10 cellular contexts compared by ENCODE assay signal in genomic region chr14:77653473-77653872, GRCh38. TPM values are rescaled to one million over a fixed set of nuclear protein-coding genes. Genes with fewer than 3 reads are reported as not detected.
DNase-seq lines count a peak whose midpoint lies in the region; ATAC-seq, FAIRE-seq and TF ChIP-seq lines count a peak whose summit lies in the region.
"Had no signal": no experiment of that assay in that cellular context is flagged by ENCODE, and none has a peak within 500 bp of the region (broad histone marks: within the 10 kb centered on the region; RNA-seq: fewer than 3 reads in every experiment).

No MANE protein-coding gene starts in this region.

- no peaks in the 10 kb centered on the region for H3K36me3 ChIP-seq in PC-9 (ENCODE audit: low read depth)

- ATAC-seq in A549 (peak; percentile 67 to 72; a peak in 5 of 6 replicates), GM19452 (IDR thresholded peaks at IDR 0.05; ENCODE audit: unreplicated experiment) (no peak), HG03432 (IDR thresholded peaks at IDR 0.05; ENCODE audit: unreplicated experiment) (no peak)

- no peaks in the 10 kb centered on the region; the same call in 1 of the 2 replicates for H3F3A ChIP-seq in PC-9 (ENCODE audit: insufficient read depth, low read depth)

- TF ChIP-seq EP300 in A549 (IDR thresholded peaks at IDR 0.05): no peak

- H3K9me3 Mint-ChIP-seq in activated naive CD4-positive, alpha-beta T cell treated with anti-CD3 and anti-CD28 coated beads for 36 hours: no peaks in the 10 kb centered on the region
- H3K9me3 Mint-ChIP-seq: activated B cell treated with CpG ODN at 0.5 μM for 24 hours had no signal

- H3K4me1 ChIP-seq in A549: no peaks in the 10 kb centered on the region
- H3K4me1 ChIP-seq in PC-9 (replicated peaks; ENCODE audit: insufficient read depth): no peaks in the 10 kb centered on the region

- no peaks in the 10 kb centered on the region for H3K27me3 ChIP-seq in PC-9 (ENCODE audit: insufficient read depth, low read depth)

- H3K36me3 Mint-ChIP-seq in activated naive CD4-positive, alpha-beta T cell treated with anti-CD3 and anti-CD28 coated beads for 36 hours (ENCODE audit: low read depth): no peaks in the 10 kb centered on the region

- no peak for TF ChIP-seq POLR2A in A549 (IDR thresholded peaks at IDR 0.05; ENCODE audit: low read length)

- no peaks in the 10 kb centered on the region for H3K79me2 ChIP-seq in PC-9 (ENCODE audit: low read depth)

- H3K4me3 ChIP-seq in A549 (no peak overlapping the region), PC-9 (no peak overlapping the region), epithelial cell of proximal tubule (ENCODE audit: low read depth, low read length) (no peak overlapping the region)

- no peak overlapping the region for H3K4me2 ChIP-seq in A549
- H3K4me2 ChIP-seq in PC-9: no peak overlapping the region

- no peak overlapping the region for H3K27ac ChIP-seq in A549
- no peak overlapping the region for H3K27ac ChIP-seq in PC-9

- H3K9me3 ChIP-seq in A549 (no peaks in the 10 kb centered on the region), PC-9 (ENCODE audit: insufficient read depth, low read depth) (no peaks in the 10 kb centered on the region)

- no peaks in the 10 kb centered on the region for H3K9me2 ChIP-seq in PC-9 (ENCODE audit: insufficient read depth)

- intact Hi-C loops in PC-9 (cut with micrococcal nuclease; ENCODE audit: unreplicated experiment): loop anchor here (10.0 kb wide), 2 partner anchors 311 to 371 kb away; no protein-coding TSS in a partner anchor
- intact Hi-C loops in activated naive CD4-positive, alpha-beta T cell treated with anti-CD3 and anti-CD28 coated beads for 36 hours (cut with micrococcal nuclease): no loop called here

- H3K4me1 Mint-ChIP-seq in activated naive CD4-positive, alpha-beta T cell treated with anti-CD3 and anti-CD28 coated beads for 36 hours (ENCODE audit: low read depth): no peaks in the 10 kb centered on the region

- TF ChIP-seq RAD21 in A549 (conservative IDR thresholded peaks at IDR 0.05 in 1 of 2, IDR thresholded peaks at IDR 0.05 in 1 of 2): no peak

- no peaks in the 10 kb centered on the region for H4K20me1 ChIP-seq in PC-9 (ENCODE audit: insufficient read depth)

- CTCF ChIA-PET in A549 (lab: Yijun Ruan, JAX): interaction anchor here (0.6 to 2.8 kb wide), 6 partner anchors 15 to 107 kb away, joined by 3 to 15 read pairs (median 3); no protein-coding TSS in a partner anchor
- CTCF ChIA-PET in PC-9 (lab: Charles Lee): no interaction called here
- CTCF ChIA-PET in activated naive CD4-positive, alpha-beta T cell treated with anti-CD3 and anti-CD28 coated beads for 36 hours (lab: Charles Lee): interaction anchor here (0.6 to 1.2 kb wide), 2 partner anchors 56 to 434 kb away, joined by 3 to 5 read pairs; no protein-coding TSS in a partner anchor

- WGBS in A549 (ENCODE audit: missing lambda C conversion rate): 49% methylated on average over 5 of the region's 5 CpGs

- no peak for TF ChIP-seq CTCF in A549 (IDR thresholded peaks at IDR 0.05)
- TF ChIP-seq CTCF in GM12874 (IDR thresholded peaks at IDR 0.05; ENCODE audit: insufficient read depth, low read depth, low read length): peak; percentile 35; the same call in 1 of the 2 replicates
- TF ChIP-seq CTCF in PC-9 (conservative IDR thresholded peaks at IDR 0.05): peak; percentile 22; the same call in 1 of the 2 replicates
- peak; percentile 14 for TF ChIP-seq CTCF in epithelial cell of proximal tubule (conservative IDR thresholded peaks at IDR 0.05; ENCODE audit: low read depth, low read length)

- POLR2A ChIA-PET in A549 (lab: Yijun Ruan, JAX): no interaction called here
- POLR2A ChIA-PET in PC-9 (lab: Charles Lee; ENCODE audit: unreplicated experiment): no interaction called here

- H3K4me3 Mint-ChIP-seq in activated naive CD4-positive, alpha-beta T cell treated with anti-CD3 and anti-CD28 coated beads for 36 hours: no peak overlapping the region
- H3K4me3 Mint-ChIP-seq: activated B cell treated with CpG ODN at 0.5 μM for 24 hours had no signal

- no peak overlapping the region for H3K27ac Mint-ChIP-seq in activated naive CD4-positive, alpha-beta T cell treated with anti-CD3 and anti-CD28 coated beads for 36 hours
- H3K27ac Mint-ChIP-seq: activated B cell treated with CpG ODN at 0.5 μM for 24 hours had no signal

- no peak for FAIRE-seq in A549 (lab: Jason Lieb, UNC)

- BruUV-seq in PC-9 (replicated peaks; lab: Mats Ljungman, UMichigan): no TSS peak

- DNase-seq in A549 (ENCODE audit: low read depth in 1 of 2, low spot score in 1 of 2): no peak
- DNase-seq in PC-9: no peak
- no peak for DNase-seq in epithelial cell of proximal tubule (ENCODE audit: low read depth)
- no peak for DNase-seq in activated naive CD4-positive, alpha-beta T cell treated with anti-CD3 and anti-CD28 coated beads for 36 hours
- DNase-seq in NCI-H1105 (lab: John Stamatoyannopoulos, UW): no peak
- DNase-seq: activated B cell treated with CpG ODN at 0.5 μM for 24 hours; activated naive CD4-positive, alpha-beta T cell treated with Interleukin-2 at 50 U/mL for 16 hours had no signal

- H2AFZ ChIP-seq in PC-9: no peak overlapping the region

- no peaks in the 10 kb centered on the region for H3K27me3 Mint-ChIP-seq in activated naive CD4-positive, alpha-beta T cell treated with anti-CD3 and anti-CD28 coated beads for 36 hours (ENCODE audit: low read depth)
- H3K27me3 Mint-ChIP-seq: activated B cell treated with CpG ODN at 0.5 μM for 24 hours had no signal

TF ChIP-seq in A549, 52 proteins besides CTCF, POLR2A, EP300 and RAD21:
- TF ChIP-seq NR3C1 (IDR thresholded peaks at IDR 0.05) (no peak), ESRRA (IDR thresholded peaks at IDR 0.05; ENCODE audit: borderline replicate concordance, low read length) (no peak), JUN (IDR thresholded peaks at IDR 0.05) (no peak), PHF8 (IDR thresholded peaks at IDR 0.05; ENCODE audit: borderline replicate concordance, low read depth) (no peak), BHLHE40 (IDR thresholded peaks at IDR 0.05; ENCODE audit: low read depth, low read length) (no peak), BCL3 (IDR thresholded peaks at IDR 0.05) (no peak), NFE2L2 (conservative IDR thresholded peaks at IDR 0.05; ENCODE audit: low read length) (no peak), EHF (CRISPR knock-in tag; IDR thresholded peaks at IDR 0.05) (no peak), HMGXB4 (CRISPR knock-in tag; IDR thresholded peaks at IDR 0.05; ENCODE audit: borderline replicate concordance) (no peak)

RNA-seq across cellular contexts. Expression of gene SPTLC2, which starts 37.0 kb away (rescaled TPM):
- polyA plus RNA-seq in A549 (2011; rRNA removed) (29.9 and 30.9 TPM in 2 replicates), A549 (2017; fragmentation: RNase III; extraction: RNeasy Plus Mini Kit Qiagen cat#74134 plus additional on column Dnase treatment) (16.3 to 17.6 TPM (median 17.2 TPM) in 3 replicates)
- polyA plus RNA-seq in A549 (2012; cell fraction: cytosol; rRNA removed): 8.3 and 9.1 TPM in 2 replicates
- polyA plus RNA-seq in A549 (2012; cell fraction: nucleus; rRNA removed): 4.3 and 13.7 TPM in 2 replicates
- polyA minus RNA-seq in A549 (2011; rRNA and poly(A)+ RNA removed): 25.7 and 28.9 TPM in 2 replicates
- total RNA-seq in PC-9 (2021) (68.4 and 81.7 TPM in 2 replicates), epithelial cell of proximal tubule (34.9 and 42.8 TPM in 2 replicates)
- total RNA-seq in activated naive CD4-positive, alpha-beta T cell treated with anti-CD3 and anti-CD28 coated beads for 36 hours: 10 to 100 TPM; 16.1 to 18.1 TPM

RNA-seq across cellular contexts. Expression of gene ALKBH1, which starts 54.4 kb away (rescaled TPM):
- polyA plus RNA-seq in A549 (2011; rRNA removed) (24.1 and 24.5 TPM in 2 replicates), A549 (2017; fragmentation: RNase III; extraction: RNeasy Plus Mini Kit Qiagen cat#74134 plus additional on column Dnase treatment) (10.9 to 11.9 TPM (median 11.4 TPM) in 3 replicates)
- 11.1 and 12.5 TPM in 2 replicates for polyA plus RNA-seq in A549 (2012; cell fraction: cytosol; rRNA removed)
- polyA plus RNA-seq in A549 (2012; cell fraction: nucleus; rRNA removed): 7.8 and 9.7 TPM in 2 replicates
- 20.5 and 22.2 TPM in 2 replicates for polyA minus RNA-seq in A549 (2011; rRNA and poly(A)+ RNA removed)
- total RNA-seq in PC-9 (2021) (22.7 and 25.0 TPM in 2 replicates), epithelial cell of proximal tubule (7.3 and 12.0 TPM in 2 replicates)
- 10 to 100 TPM; 13.5 to 14.5 TPM for total RNA-seq in activated naive CD4-positive, alpha-beta T cell treated with anti-CD3 and anti-CD28 coated beads for 36 hours

RNA-seq across cellular contexts. Expression of gene SLIRP, which starts 54.4 kb away (rescaled TPM):
- polyA plus RNA-seq in A549 (2011; rRNA removed): 419 and 623 TPM in 2 replicates
- polyA plus RNA-seq in A549 (2012; cell fraction: cytosol; rRNA removed): 358 and 492 TPM in 2 replicates
- 106 and 197 TPM in 2 replicates for polyA plus RNA-seq in A549 (2012; cell fraction: nucleus; rRNA removed)
- 470 to 545 TPM (median 492 TPM) in 3 replicates for polyA plus RNA-seq in A549 (2017; fragmentation: RNase III; extraction: RNeasy Plus Mini Kit Qiagen cat#74134 plus additional on column Dnase treatment)
- polyA minus RNA-seq in A549 (2011; rRNA and poly(A)+ RNA removed): 44.1 and 63.1 TPM in 2 replicates
- 298 and 375 TPM in 2 replicates for total RNA-seq in PC-9 (2021)
- 352 and 491 TPM in 2 replicates for total RNA-seq in epithelial cell of proximal tubule
- 100 to 1,000 TPM; 134 to 149 TPM for total RNA-seq in activated naive CD4-positive, alpha-beta T cell treated with anti-CD3 and anti-CD28 coated beads for 36 hours

Comparison
In these comparisons a context has a peak if more than half of its experiments do, and no peak if none do; other contexts are left out.
1. ATAC-seq: peak in A549 (2 of 2); none in GM19452 (single experiment) and HG03432 (single experiment).